22 cellular contexts compared by ENCODE assay signal in the genomic region with DNA sequence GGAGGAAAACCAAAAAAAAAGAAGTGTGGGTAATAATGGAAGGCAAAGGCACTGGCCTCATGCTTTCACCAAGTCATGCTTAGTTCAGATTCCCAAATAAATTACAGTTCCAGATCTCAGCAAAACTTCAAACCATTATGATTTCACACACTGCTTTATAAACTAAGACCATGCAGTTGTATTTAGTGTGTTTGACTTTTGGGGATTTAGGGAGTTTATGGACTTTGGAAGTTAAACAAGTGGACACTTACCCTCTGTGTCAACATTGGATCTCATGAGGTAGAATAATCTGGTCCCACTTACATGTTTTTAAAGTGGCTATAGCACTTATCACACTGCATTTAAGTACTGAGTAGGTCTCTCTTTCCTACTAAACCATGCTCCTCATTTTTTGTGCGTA. TPM values are rescaled to one million over a fixed set of nuclear protein-coding genes. Genes with fewer than 3 reads are reported as not detected.
A peak's percentile ranks its signal among the peaks of the same experiment; 100 is the strongest.
DNase-seq lines count a peak whose midpoint lies in the region; ATAC-seq, FAIRE-seq and TF ChIP-seq lines count a peak whose summit lies in the region.
"Had no signal": no experiment of that assay in that cellular context is flagged by ENCODE, and none has a peak within 500 bp of the region (broad histone marks: within the 10 kb centered on the region; RNA-seq: fewer than 3 reads in every experiment).

No MANE protein-coding gene starts in this region.

- no peaks in the 10 kb centered on the region for H3K27me3 Mint-ChIP-seq in type B pancreatic cell
- H3K27me3 Mint-ChIP-seq: CD8-positive, alpha-beta memory T cell had no signal

- peaks cover 13% of the 10 kb centered on the region for H3K36me3 Mint-ChIP-seq in type B pancreatic cell

- H3K4me3 Mint-ChIP-seq in type B pancreatic cell: peak overlapping the region; percentile 37

- intact Hi-C loops in PC-9 (cut with micrococcal nuclease; ENCODE audit: unreplicated experiment) (no loop called here), HepG2 (cut with micrococcal nuclease; ENCODE audit: unreplicated experiment) (no loop called here), lower leg skin (cut with DNase I; ENCODE audit: low total_unique reads) (no loop called here)

- H3K4me1 ChIP-seq in PC-9 (replicated peaks; ENCODE audit: insufficient read depth) (peaks cover 43% of the 10 kb centered on the region), HepG2 (ENCODE audit: insufficient read depth, low read length) (peaks cover 68% of the 10 kb centered on the region)

- H2AFZ ChIP-seq in PC-9 (no peak overlapping the region), HepG2 (ENCODE audit: low read length) (no peak overlapping the region)

- peaks cover 85% of the 10 kb centered on the region for H3K79me2 ChIP-seq in PC-9 (ENCODE audit: low read depth)
- peaks cover 81% of the 10 kb centered on the region for H3K79me2 ChIP-seq in HepG2 (ENCODE audit: insufficient read depth, low read length)

- no peak for TF ChIP-seq POLR2A in HepG2 (IDR thresholded peaks at IDR 0.05; ENCODE audit: insufficient read depth in 1 of 2, low read depth in 2 of 2, low read length in 2 of 2)
- TF ChIP-seq POLR2A in lower leg skin (IDR thresholded peaks at IDR 0.05): no peak

- BruUV-seq in PC-9 (replicated peaks; lab: Mats Ljungman, UMichigan): no TSS peak
- BruUV-seq in HepG2 (replicated peaks; lab: Mats Ljungman, UMichigan): no TSS peak

- H3K4me2 ChIP-seq in PC-9 (peak overlapping the region; percentile 86; the same call in 1 of the 2 replicates), HepG2 (ENCODE audit: low read depth, low read length) (peak overlapping the region; percentile 89)

- CTCF ChIA-PET in PC-9 (lab: Charles Lee): no interaction called here
- CTCF ChIA-PET in HepG2 (lab: Yijun Ruan, JAX; ENCODE audit: low intra/inter-chr PET ratio, low total read pairs): no interaction called here

- H3K27ac Mint-ChIP-seq in type B pancreatic cell: peak overlapping the region; percentile 68

- 0 out of 2 replicates have a peak, but pooled peaks cover 12% of the 10 kb centered on the region for H3K36me3 ChIP-seq in PC-9 (ENCODE audit: low read depth)
- no peaks in the 10 kb centered on the region; a peak in 1 of 5 replicates for H3K36me3 ChIP-seq in HepG2 (replicated peaks in 1 of 2; ENCODE audit: control insufficient read depth in 1 of 2, insufficient read depth in 2 of 2, low read length in 2 of 2)

- TF ChIP-seq EP300 in HepG2 (IDR thresholded peaks at IDR 0.05; ENCODE audit: low read depth in 2 of 2, low read length in 2 of 2): peak in 1 of 2 experiments; percentile 65; a peak in 2 of 4 replicates
- peak; percentile 30; the same call in 1 of the 2 replicates for TF ChIP-seq EP300 in HepG2 (CRISPR knock-in tag; IDR thresholded peaks at IDR 0.05; ENCODE audit: borderline replicate concordance)

- in situ Hi-C loops in HepG2 (cut with HindIII; ENCODE audit: extremely low pct_ligation_motif_present, low pct_unique_long_range_greater_than_20kb): no loop called here

- peak; percentile 41 for ATAC-seq in HepG2

- TF ChIP-seq RAD21 in HepG2 (CRISPR knock-in tag; IDR thresholded peaks at IDR 0.05): no peak

- H4K20me1 ChIP-seq in PC-9 (ENCODE audit: insufficient read depth): peaks cover 52% of the 10 kb centered on the region
- H4K20me1 ChIP-seq in HepG2 (ENCODE audit: insufficient read depth, low read length): peaks cover 33% of the 10 kb centered on the region

- H3K9ac ChIP-seq in HepG2 (ENCODE audit: insufficient read depth, low read depth, low read length): no peak overlapping the region

- 17% methylated on average over 1 of the region's 1 CpG for WGBS in HepG2 (ENCODE audit: low lambda C conversion rate)
- 92 to 97% methylated on average over 1 of the region's 1 CpG for WGBS in lower leg skin, 2 donors

- H3K9me3 ChIP-seq in PC-9 (ENCODE audit: insufficient read depth, low read depth) (peaks cover 2% of the 10 kb centered on the region; the same call in 1 of the 2 replicates), HepG2 (ENCODE audit: low read length) (no peaks in the 10 kb centered on the region)
- H3K9me3 ChIP-seq: MG63 had no signal

- H3K27me3 ChIP-seq in PC-9 (ENCODE audit: insufficient read depth, low read depth): no peaks in the 10 kb centered on the region
- no peaks in the 10 kb centered on the region; a peak in 1 of 5 replicates for H3K27me3 ChIP-seq in HepG2 (ENCODE audit: control insufficient read depth in 1 of 2, insufficient read depth in 2 of 2, low read length in 2 of 2)
- H3K27me3 ChIP-seq: MG63 had no signal

- H3K4me1 Mint-ChIP-seq in type B pancreatic cell (ENCODE audit: unreplicated experiment): peaks cover 36% of the 10 kb centered on the region

- FAIRE-seq in HepG2 (lab: Jason Lieb, UNC): no peak
- FAIRE-seq: GM19239, H1 had no signal

- TF ChIP-seq CTCF in PC-9 (conservative IDR thresholded peaks at IDR 0.05) (no peak), HepG2 (CRISPR knock-in tag; IDR thresholded peaks at IDR 0.05) (no peak), type B pancreatic cell (conservative IDR thresholded peaks at IDR 0.05) (no peak), lower leg skin (IDR thresholded peaks at IDR 0.05) (no peak)

- no peaks in the 10 kb centered on the region for H3K9me2 ChIP-seq in PC-9 (ENCODE audit: insufficient read depth)

- no peaks in the 10 kb centered on the region for H3K9me3 Mint-ChIP-seq in type B pancreatic cell
- H3K9me3 Mint-ChIP-seq: CD8-positive, alpha-beta memory T cell had no signal

- H3K27ac ChIP-seq in PC-9 (no peak overlapping the region), HepG2 (ENCODE audit: extremely low read length, insufficient read depth, low read length) (peak overlapping the region; percentile 46)
- H3K27ac ChIP-seq: 22Rv1 had no signal

- peak; percentile 3 for DNase-seq in DMS53 (lab: John Stamatoyannopoulos, UW)
- no peak for DNase-seq in DMS53 treated with DMSO at 0.1 percent for 48 hours (lab: John Stamatoyannopoulos, UW; ENCODE audit: unreplicated experiment)
- DNase-seq in PC-9: no peak
- DNase-seq in HepG2 (ENCODE audit: low spot score): peak; percentile 80
- DNase-seq in type B pancreatic cell (ENCODE audit: extremely low spot score, unreplicated experiment): no peak
- DNase-seq in kidney tubule cell (ENCODE audit: low spot score): no peak
- DNase-seq in NCI-H345 treated with DMSO at 0.1 percent for 48 hours (lab: John Stamatoyannopoulos, UW; ENCODE audit: unreplicated experiment): no peak
- DNase-seq in lower leg skin (ENCODE audit: low spot score in 2 of 2): no peak
- DNase-seq: C1 segment of cervical spinal cord; CD8-positive, alpha-beta memory T cell; EL; GF-D8; Kasumi-1; MG63; NCI-H187; NCI-H524; NCI-H774; Right ventricle myocardium superior had no signal

- POLR2A ChIA-PET in PC-9 (lab: Charles Lee; ENCODE audit: unreplicated experiment): interaction anchor here (0.7 kb wide), 1 partner anchor 1018 kb away, joined by 6 read pairs; no protein-coding TSS in a partner anchor
- POLR2A ChIA-PET in HepG2 (lab: Yijun Ruan, JAX): no interaction called here

- H3F3A ChIP-seq in PC-9 (ENCODE audit: insufficient read depth, low read depth): peaks cover 26% of the 10 kb centered on the region

- H3K4me3 ChIP-seq in PC-9: no peak overlapping the region
- H3K4me3 ChIP-seq in HepG2 (replicated peaks in 1 of 3; ENCODE audit: insufficient read depth in 1 of 3, low read depth in 2 of 3, low read length in 3 of 3): peak overlapping the region in 2 of 3 experiments; percentile 2 to 15; a peak in 2 of 6 replicates
- no peak overlapping the region for H3K4me3 ChIP-seq in lower leg skin (ENCODE audit: low read depth, poor library complexity, severe bottlenecking)
- H3K4me3 ChIP-seq: MG63 had no signal

RNA-seq across cellular contexts. Expression of a gene that starts 3.7 kb away (rescaled TPM):
- total RNA-seq in PC-9 (2021): 7.3 and 7.9 TPM in 2 replicates
- 6.3 and 10.2 TPM in 2 replicates for total RNA-seq in HepG2 (2016; rRNA removed; fragmentation: Illumina TruSeq; extraction: Trizol)
- total RNA-seq in HepG2 (2016; cell fraction: cytosol; rRNA removed; fragmentation: Illumina TruSeq; extraction: Trizol; ENCODE audit: low read depth): 2.4 and 2.5 TPM in 2 replicates
- 6.5 and 9.4 TPM in 2 replicates for total RNA-seq in HepG2 (2016; cell fraction: insoluble cytoplasmic fraction; rRNA removed; fragmentation: Illumina TruSeq; extraction: Trizol)
- total RNA-seq in HepG2 (2016; cell fraction: membrane; rRNA removed; fragmentation: Illumina TruSeq; extraction: Trizol): 5.6 and 6.1 TPM in 2 replicates
- total RNA-seq in HepG2 (2016; cell fraction: nucleus; rRNA removed; fragmentation: Illumina TruSeq; extraction: Trizol): 11.2 and 12.3 TPM in 2 replicates
- 4.5 and 5.7 TPM in 2 replicates for polyA plus RNA-seq in HepG2 (2011; rRNA removed)
- polyA plus RNA-seq in HepG2 (2011; cell fraction: cytosol; rRNA removed): 3.0 and 3.2 TPM in 2 replicates
- polyA plus RNA-seq in HepG2 (2011; cell fraction: nucleus; rRNA removed): 3.5 and 3.7 TPM in 2 replicates
- polyA plus RNA-seq in HepG2 (2012): 4.8 and 8.4 TPM in 2 replicates
- 2.4 and 2.8 TPM in 2 replicates for polyA plus RNA-seq in HepG2 (2016; cell fraction: cytosol; fragmentation: Illumina TruSeq; extraction: Trizol; ENCODE audit: low read depth)
- polyA plus RNA-seq in HepG2 (2016; cell fraction: insoluble cytoplasmic fraction; fragmentation: Illumina TruSeq; extraction: Trizol; ENCODE audit: low read depth): 7.8 TPM in 2 replicates
- 5.4 and 6.1 TPM in 2 replicates for polyA plus RNA-seq in HepG2 (2016; cell fraction: membrane; fragmentation: Illumina TruSeq; extraction: Trizol; ENCODE audit: low read depth)
- polyA plus RNA-seq in HepG2 (2016; cell fraction: nucleus; fragmentation: Illumina TruSeq; extraction: Trizol; ENCODE audit: insufficient read depth, low read depth): 25.6 and 26.2 TPM in 2 replicates
- polyA minus RNA-seq in HepG2 (2011; rRNA and poly(A)+ RNA removed; ENCODE audit: low replicate concordance): 1.5 and 1.8 TPM in 2 replicates
- 0.79 and 1.7 TPM in 2 replicates for polyA minus RNA-seq in HepG2 (2011; cell fraction: cytosol; rRNA and poly(A)+ RNA removed)
- polyA minus RNA-seq in HepG2 (2011; cell fraction: nucleus; rRNA and poly(A)+ RNA removed): 5.7 and 6.7 TPM in 2 replicates
- total RNA-seq in type B pancreatic cell (ENCODE audit: low replicate concordance): 9.6 and 13.9 TPM in 2 replicates
- total RNA-seq in lower leg skin: 10 to 100 TPM in 1 of 4 donors, 1 to 10 TPM in 3; 6.8 to 13.1 (median 8.4) TPM

RNA-seq across cellular contexts. Expression of a gene that starts 26.5 kb away (rescaled TPM):
- total RNA-seq in PC-9 (2021) (70.8 and 76.9 TPM in 2 replicates), HepG2 (2016; rRNA removed; fragmentation: Illumina TruSeq; extraction: Trizol) (29.8 and 45.0 TPM in 2 replicates), type B pancreatic cell (ENCODE audit: low replicate concordance) (32.6 and 62.2 TPM in 2 replicates), lower leg skin (10 to 100 TPM in 2 of 4 donors, 1 to 10 TPM in 2; 5.3 to 21.1 (median 15.4) TPM)
- total RNA-seq in HepG2 (2016; cell fraction: cytosol; rRNA removed; fragmentation: Illumina TruSeq; extraction: Trizol; ENCODE audit: low read depth): 36.2 and 49.1 TPM in 2 replicates
- total RNA-seq in HepG2 (2016; cell fraction: insoluble cytoplasmic fraction; rRNA removed; fragmentation: Illumina TruSeq; extraction: Trizol): 32.9 and 43.3 TPM in 2 replicates
- total RNA-seq in HepG2 (2016; cell fraction: membrane; rRNA removed; fragmentation: Illumina TruSeq; extraction: Trizol): 68.2 and 69.9 TPM in 2 replicates
- total RNA-seq in HepG2 (2016; cell fraction: nucleus; rRNA removed; fragmentation: Illumina TruSeq; extraction: Trizol): 14.3 and 15.8 TPM in 2 replicates
- polyA plus RNA-seq in HepG2 (2011; rRNA removed): 29.8 and 32.4 TPM in 2 replicates
- polyA plus RNA-seq in HepG2 (2011; cell fraction: cytosol; rRNA removed): 23.4 and 29.9 TPM in 2 replicates
- polyA plus RNA-seq in HepG2 (2011; cell fraction: nucleus; rRNA removed): 4.6 and 7.7 TPM in 2 replicates
- 23.6 and 24.8 TPM in 2 replicates for polyA plus RNA-seq in HepG2 (2012)
- 74.7 and 106 TPM in 2 replicates for polyA plus RNA-seq in HepG2 (2016; cell fraction: cytosol; fragmentation: Illumina TruSeq; extraction: Trizol; ENCODE audit: low read depth)
- 66.2 and 74.2 TPM in 2 replicates for polyA plus RNA-seq in HepG2 (2016; cell fraction: insoluble cytoplasmic fraction; fragmentation: Illumina TruSeq; extraction: Trizol; ENCODE audit: low read depth)
- 103 and 108 TPM in 2 replicates for polyA plus RNA-seq in HepG2 (2016; cell fraction: membrane; fragmentation: Illumina TruSeq; extraction: Trizol; ENCODE audit: low read depth)
- 32.3 and 39.9 TPM in 2 replicates for polyA plus RNA-seq in HepG2 (2016; cell fraction: nucleus; fragmentation: Illumina TruSeq; extraction: Trizol; ENCODE audit: insufficient read depth, low read depth)
- polyA minus RNA-seq in HepG2 (2011; rRNA and poly(A)+ RNA removed; ENCODE audit: low replicate concordance): 5.4 and 7.5 TPM in 2 replicates
- polyA minus RNA-seq in HepG2 (2011; cell fraction: cytosol; rRNA and poly(A)+ RNA removed): 4.7 and 5.0 TPM in 2 replicates
- polyA minus RNA-seq in HepG2 (2011; cell fraction: nucleus; rRNA and poly(A)+ RNA removed): 5.4 and 5.7 TPM in 2 replicates

RNA-seq across cellular contexts. Expression of a gene that starts 35.4 kb away (rescaled TPM):
- 611 and 635 TPM in 2 replicates for total RNA-seq in PC-9 (2021)
- 15.8 and 22.5 TPM in 2 replicates for total RNA-seq in HepG2 (2016; rRNA removed; fragmentation: Illumina TruSeq; extraction: Trizol)
- 9.9 TPM in 2 replicates for total RNA-seq in HepG2 (2016; cell fraction: cytosol; rRNA removed; fragmentation: Illumina TruSeq; extraction: Trizol; ENCODE audit: low read depth)
- 15.5 and 22.6 TPM in 2 replicates for total RNA-seq in HepG2 (2016; cell fraction: insoluble cytoplasmic fraction; rRNA removed; fragmentation: Illumina TruSeq; extraction: Trizol)
- total RNA-seq in HepG2 (2016; cell fraction: membrane; rRNA removed; fragmentation: Illumina TruSeq; extraction: Trizol): 6.7 and 8.4 TPM in 2 replicates
- total RNA-seq in HepG2 (2016; cell fraction: nucleus; rRNA removed; fragmentation: Illumina TruSeq; extraction: Trizol): 4.8 and 6.2 TPM in 2 replicates
- polyA plus RNA-seq in HepG2 (2011; rRNA removed): 5.0 and 6.0 TPM in 2 replicates
- 5.4 and 6.0 TPM in 2 replicates for polyA plus RNA-seq in HepG2 (2011; cell fraction: cytosol; rRNA removed)
- polyA plus RNA-seq in HepG2 (2011; cell fraction: nucleus; rRNA removed): 2.1 and 2.9 TPM in 2 replicates
- 10.6 and 11.6 TPM in 2 replicates for polyA plus RNA-seq in HepG2 (2012)
- 5.1 and 5.3 TPM in 2 replicates for polyA plus RNA-seq in HepG2 (2016; cell fraction: cytosol; fragmentation: Illumina TruSeq; extraction: Trizol; ENCODE audit: low read depth)
- 21.3 and 24.8 TPM in 2 replicates for polyA plus RNA-seq in HepG2 (2016; cell fraction: insoluble cytoplasmic fraction; fragmentation: Illumina TruSeq; extraction: Trizol; ENCODE audit: low read depth)
- polyA plus RNA-seq in HepG2 (2016; cell fraction: membrane; fragmentation: Illumina TruSeq; extraction: Trizol; ENCODE audit: low read depth): 4.1 and 4.5 TPM in 2 replicates
- polyA plus RNA-seq in HepG2 (2016; cell fraction: nucleus; fragmentation: Illumina TruSeq; extraction: Trizol; ENCODE audit: insufficient read depth, low read depth): 10.1 and 12.6 TPM in 2 replicates
- 2.8 and 54.6 TPM in 2 replicates for polyA minus RNA-seq in HepG2 (2011; rRNA and poly(A)+ RNA removed; ENCODE audit: low replicate concordance)
- 3.1 and 4.8 TPM in 2 replicates for polyA minus RNA-seq in HepG2 (2011; cell fraction: cytosol; rRNA and poly(A)+ RNA removed)
- 5.5 TPM in 2 replicates for polyA minus RNA-seq in HepG2 (2011; cell fraction: nucleus; rRNA and poly(A)+ RNA removed)
- total RNA-seq in type B pancreatic cell (ENCODE audit: low replicate concordance): 67.3 and 75.4 TPM in 2 replicates
- total RNA-seq in lower leg skin: 10 to 100 TPM; 20.2 to 50.1 (median 40.4) TPM
- total RNA-seq: OCI-LY7 had no signal
- polyA plus RNA-seq: CD8-positive, alpha-beta memory T cell had no signal

Comparison
In these comparisons a context has a peak if more than half of its experiments do, and no peak if none do; other contexts are left out.
1. DNase-seq: peak in DMS53 (single experiment) and HepG2 (single experiment); none in DMS53 treated with DMSO at 0.1 percent for 48 hours (single experiment), PC-9 (0 of 2), type B pancreatic cell (single experiment), kidney tubule cell (single experiment), NCI-H345 treated with DMSO at 0.1 percent for 48 hours (single experiment) and lower leg skin (0 of 2).
2. H3K4me3 ChIP-seq: peak in HepG2 (2 of 3); none in PC-9 (single experiment) and lower leg skin (single experiment).